Comparison of ENCODE assay signal across 19 cellular contexts in genomic region chr5:151707566-151707965, GRCh38. TPM values are rescaled to one million over a fixed set of nuclear protein-coding genes. Genes with fewer than 3 reads are reported as not detected.
DNase-seq lines count a peak whose midpoint lies in the region; ATAC-seq and TF ChIP-seq lines count a peak whose summit lies in the region.
"Had no signal": no experiment of that assay in that cellular context is flagged by ENCODE, and none has a peak within 500 bp of the region (broad histone marks: within the 10 kb centered on the region; RNA-seq: fewer than 3 reads in every experiment).

No MANE protein-coding gene starts in this region.

- peak overlapping the region in 1 of 2 experiments; percentile 17 for H3K4ac ChIP-seq in mesenchymal stem cell (ENCODE audit: low read depth in 1 of 2, low read length in 2 of 2)

- H2AK5ac ChIP-seq in mesenchymal stem cell (ENCODE audit: low read length, severe bottlenecking), result peak overlapping the region; percentile 40

- H3K27ac ChIP-seq in mesenchymal stem cell (ENCODE audit: low read length, poor library complexity, severe bottlenecking), result no peak overlapping the region
- H3K27ac ChIP-seq in upper lobe of right lung, result peak overlapping the region; percentile 33
- H3K27ac ChIP-seq in tibial artery, result no peak overlapping the region
- H3K27ac ChIP-seq in left lung, result no peak overlapping the region
- H3K27ac ChIP-seq: ascending aorta, KMS-11, SJSA1 had no signal

- 9% methylated on average over 2 of the region's 2 CpGs for WGBS in mesenchymal stem cell

- no peaks in the 10 kb centered on the region for H3K79me1 ChIP-seq in mesenchymal stem cell (replicated peaks; ENCODE audit: low read length, poor library complexity, severe bottlenecking)

- TF ChIP-seq CTCF in choroid plexus epithelial cell (conservative IDR thresholded peaks at IDR 0.05; ENCODE audit: low read depth, low read length) (peak; percentile 11), upper lobe of right lung (IDR thresholded peaks at IDR 0.05) (no peak), tibial artery (IDR thresholded peaks at IDR 0.05) (no peak), left lung (IDR thresholded peaks at IDR 0.05) (no peak)

- H3K18ac ChIP-seq in mesenchymal stem cell (ENCODE audit: low read depth in 1 of 2, low read length in 2 of 2), result peak overlapping the region in 1 of 2 experiments; percentile 28

- intact Hi-C loops in upper lobe of right lung (cut with DNase I), result no loop called here
- intact Hi-C loops in tibial artery (cut with DNase I; ENCODE audit: low total_unique reads), result no loop called here
- intact Hi-C loops in left lung (cut with DNase I), result no loop called here

- H2BK15ac ChIP-seq in mesenchymal stem cell (ENCODE audit: low read depth, poor library complexity, severe bottlenecking), result no peak overlapping the region

- H2BK12ac ChIP-seq in mesenchymal stem cell (ENCODE audit: low read length in 2 of 2), result no peak overlapping the region

- no peak overlapping the region for H3K23ac ChIP-seq in mesenchymal stem cell (ENCODE audit: low read length in 2 of 2)

- ATAC-seq in upper lobe of right lung (peak; percentile 48), left lung (no peak)

- H3K36me3 ChIP-seq in mesenchymal stem cell (ENCODE audit: control insufficient read depth in 1 of 2, insufficient read depth in 2 of 2, low read depth in 1 of 2, low read length in 2 of 2) (no peaks in the 10 kb centered on the region), upper lobe of right lung (no peaks in the 10 kb centered on the region), tibial artery (no peaks in the 10 kb centered on the region), left lung (no peaks in the 10 kb centered on the region)
- H3K36me3 ChIP-seq: ascending aorta, prostate gland, SJSA1 had no signal

- peaks cover 2% of the 10 kb centered on the region for H3K9me3 ChIP-seq in mesenchymal stem cell (ENCODE audit: control insufficient read depth, low read length)
- H3K9me3 ChIP-seq in upper lobe of right lung, result no peaks in the 10 kb centered on the region
- no peaks in the 10 kb centered on the region for H3K9me3 ChIP-seq in tibial artery
- no peaks in the 10 kb centered on the region for H3K9me3 ChIP-seq in left lung
- H3K9me3 ChIP-seq: ascending aorta, prostate gland, SJSA1 had no signal

- peak overlapping the region; percentile 11 for H2BK120ac ChIP-seq in mesenchymal stem cell (ENCODE audit: low read depth, low read length)

- H4K8ac ChIP-seq in mesenchymal stem cell (ENCODE audit: low read length), result peak overlapping the region; percentile 12

- no peak overlapping the region for H2AFZ ChIP-seq in mesenchymal stem cell (ENCODE audit: low read depth, low read length)

- no peak overlapping the region for H3K4me3 ChIP-seq in choroid plexus epithelial cell (ENCODE audit: low read depth, low read length)
- no peak overlapping the region for H3K4me3 ChIP-seq in mesenchymal stem cell (ENCODE audit: insufficient read depth in 1 of 2, low read depth in 1 of 2, low read length in 2 of 2)
- no peak overlapping the region for H3K4me3 ChIP-seq in upper lobe of right lung
- H3K4me3 ChIP-seq in tibial artery, result no peak overlapping the region
- H3K4me3 ChIP-seq in left lung, result no peak overlapping the region
- H3K4me3 ChIP-seq: ascending aorta, prostate gland, SJSA1 had no signal

- H3K14ac ChIP-seq in mesenchymal stem cell (ENCODE audit: low read length in 2 of 2), result no peak overlapping the region

- no peak overlapping the region for H2BK5ac ChIP-seq in mesenchymal stem cell (ENCODE audit: low read depth, low read length, poor library complexity, severe bottlenecking)

- DNase-seq in NCI-H2171 treated with DMSO at 0.1 percent for 48 hours (lab: John Stamatoyannopoulos, UW) (peak; percentile 27), choroid plexus epithelial cell (ENCODE audit: low read depth) (peak; percentile 26), mesenchymal stem cell (peak; percentile 72), upper lobe of right lung (no peak), GOT3 (lab: John Stamatoyannopoulos, UW) (no peak), tibial artery (no peak), left lung (no peak)
- DNase-seq: activated B cell treated with CpG ODN at 0.5 μM for 24 hours; activated CD4-positive, alpha-beta memory T cell treated with anti-CD3 and anti-CD28 coated beads for 36 hours; activated naive CD4-positive, alpha-beta T cell treated with anti-CD3 and anti-CD28 coated beads, Interleukin-2, amount 10 ng/mL, durations not matched to agents 7 days and 5 days; activated T-cell treated with anti-CD3 and anti-CD28 coated beads, Interleukin-2, amount 50 U/mL, for 1 hour; cerebellar nuclear complex; effector memory CD4-positive, alpha-beta T cell; NCI-H2029 treated with DMSO at 0.1 percent for 48 hours; NCI-H510A had no signal

- H3K4me2 ChIP-seq in mesenchymal stem cell (ENCODE audit: low read length, poor library complexity, severe bottlenecking), result no peak overlapping the region
- H3K4me2 ChIP-seq: KMS-11 had no signal

- no peak overlapping the region for H3K9ac ChIP-seq in mesenchymal stem cell (ENCODE audit: low read length)
- H3K9ac ChIP-seq: KMS-11 had no signal

- H4K91ac ChIP-seq in mesenchymal stem cell (ENCODE audit: low read length), result peak overlapping the region; percentile 86

- H3K27me3 ChIP-seq in mesenchymal stem cell (ENCODE audit: control insufficient read depth in 1 of 2, insufficient read depth in 1 of 2, low read length in 2 of 2) (no peaks in the 10 kb centered on the region), upper lobe of right lung (no peaks in the 10 kb centered on the region), tibial artery (no peaks in the 10 kb centered on the region), left lung (no peaks in the 10 kb centered on the region)
- H3K27me3 ChIP-seq: ascending aorta, SJSA1 had no signal

- H3K4me1 ChIP-seq in mesenchymal stem cell (ENCODE audit: control insufficient read depth, insufficient read depth, low read depth, low read length) (peaks cover 7% of the 10 kb centered on the region), upper lobe of right lung (peaks cover 5% of the 10 kb centered on the region), tibial artery (peaks cover 0 to 5% (median under 1%) of the 10 kb centered on the region in 4 donors), left lung (peaks cover 0 to 3% of the 10 kb centered on the region in 2 donors)
- H3K4me1 ChIP-seq: prostate gland had no signal

RNA-seq across cellular contexts. Expression of gene SPARC, which starts 20.9 kb away (rescaled TPM):
- 5,201 TPM for polyA plus RNA-seq in mesenchymal stem cell (2013, experiment 1 of 2)
- polyA plus RNA-seq in mesenchymal stem cell (2013, experiment 2 of 2), result 4,942 TPM
- 1,248 TPM for total RNA-seq in upper lobe of right lung
- total RNA-seq in left lung, result 1,000 to 10,000 TPM; 1,647 to 5,045 TPM
- total RNA-seq: activated B cell treated with CpG ODN at 0.5 μM for 24 hours; activated CD4-positive, alpha-beta memory T cell treated with anti-CD3 and anti-CD28 coated beads for 36 hours had no signal

RNA-seq across cellular contexts. Expression of gene ATOX1, which starts 50.9 kb away (rescaled TPM):
- 310 TPM for polyA plus RNA-seq in mesenchymal stem cell (2013, experiment 1 of 2)
- polyA plus RNA-seq in mesenchymal stem cell (2013, experiment 2 of 2), result 311 TPM
- 62.4 TPM for total RNA-seq in upper lobe of right lung
- total RNA-seq in left lung, result 10 to 100 TPM; 72.1 to 89.7 TPM

Comparison
In these comparisons a context has a peak if more than half of its experiments do, and no peak if none do; other contexts are left out.
1. DNase-seq: peak in NCI-H2171 treated with DMSO at 0.1 percent for 48 hours (single experiment), choroid plexus epithelial cell (single experiment) and mesenchymal stem cell (single experiment); none in upper lobe of right lung (single experiment), GOT3 (single experiment), tibial artery (0 of 2) and left lung (0 of 2).